1 cellular context compared by ENCODE assay signal in genomic region chr1:234970731-234971476, GRCh38.
TF ChIP-seq lines count a peak whose summit lies in the region.

No MANE protein-coding gene starts in this region.

TF ChIP-seq in HepG2, 621 proteins besides CTCF, POLR2A, EP300 and RAD21 (continued from another document and continues in another):
- no peak for TF ChIP-seq ZGPAT (CRISPR knock-in tag; IDR thresholded peaks at IDR 0.05)
- TF ChIP-seq SALL1 (CRISPR knock-in tag; IDR thresholded peaks at IDR 0.05), result peak; percentile 38
- peak; percentile 58 for TF ChIP-seq MED1 (CRISPR knock-in tag; IDR thresholded peaks at IDR 0.05)
- 0 out of 2 replicates have a peak, but pooled peaks have one; percentile 30 for TF ChIP-seq CHCHD3 (CRISPR knock-in tag; IDR thresholded peaks at IDR 0.05)
- TF ChIP-seq ZBTB37 (CRISPR knock-in tag; IDR thresholded peaks at IDR 0.05), result no peak
- peak; percentile 64; the same call in 1 of the 2 replicates for TF ChIP-seq ZNF709 (CRISPR knock-in tag; IDR thresholded peaks at IDR 0.05)
- TF ChIP-seq ZNF263 (CRISPR knock-in tag; IDR thresholded peaks at IDR 0.05), result peak; percentile 63
- TF ChIP-seq ZNF142 (CRISPR knock-in tag; IDR thresholded peaks at IDR 0.05), result no peak
- peak; percentile 89 for TF ChIP-seq PRDM15 (CRISPR knock-in tag; IDR thresholded peaks at IDR 0.05)
- no peak for TF ChIP-seq PPARG (CRISPR knock-in tag; conservative IDR thresholded peaks at IDR 0.05)
- TF ChIP-seq SIX1 (CRISPR knock-in tag; IDR thresholded peaks at IDR 0.05; ENCODE audit: borderline replicate concordance), result peak; percentile 47; the same call in 1 of the 2 replicates
- peak; percentile 36; the same call in 1 of the 2 replicates for TF ChIP-seq SOX5 (CRISPR knock-in tag; IDR thresholded peaks at IDR 0.05; ENCODE audit: borderline replicate concordance)
- 0 out of 2 replicates have a peak, but pooled peaks have one; percentile 30 for TF ChIP-seq ZBTB34 (CRISPR knock-in tag; IDR thresholded peaks at IDR 0.05)
- no peak for TF ChIP-seq GPBP1L1 (CRISPR knock-in tag; IDR thresholded peaks at IDR 0.05)
- no peak for TF ChIP-seq ZNF431 (CRISPR knock-in tag; IDR thresholded peaks at IDR 0.05; ENCODE audit: borderline replicate concordance, low read depth)
- TF ChIP-seq NFKB2 (CRISPR knock-in tag; IDR thresholded peaks at IDR 0.05; ENCODE audit: borderline replicate concordance), result no peak
- TF ChIP-seq NR2F6 (IDR thresholded peaks at IDR 0.05), result no peak
- 0 out of 2 replicates have a peak, but pooled peaks have one; percentile 7 for TF ChIP-seq NR2F6 (CRISPR knock-in tag; IDR thresholded peaks at IDR 0.05)
- TF ChIP-seq RNF219 (CRISPR knock-in tag; IDR thresholded peaks at IDR 0.05), result no peak
- TF ChIP-seq PLRG1 (conservative IDR thresholded peaks at IDR 0.05), result no peak
- TF ChIP-seq IKZF4 (CRISPR knock-in tag; IDR thresholded peaks at IDR 0.05; ENCODE audit: borderline replicate concordance, low read depth, not compliant biosample characterization), result no peak
- TF ChIP-seq ZNF337 (CRISPR knock-in tag; IDR thresholded peaks at IDR 0.05; ENCODE audit: borderline replicate concordance, low read depth), result no peak
- TF ChIP-seq ZC3H4 (CRISPR knock-in tag; IDR thresholded peaks at IDR 0.05; ENCODE audit: borderline replicate concordance), result no peak
- peak; percentile 75 for TF ChIP-seq GATAD2A (CRISPR knock-in tag; IDR thresholded peaks at IDR 0.05)
- TF ChIP-seq ZBTB43 (CRISPR knock-in tag; conservative IDR thresholded peaks at IDR 0.05), result 0 out of 2 replicates have a peak, but pooled peaks have one; percentile 40
- TF ChIP-seq SP5 (CRISPR knock-in tag; IDR thresholded peaks at IDR 0.05; ENCODE audit: borderline replicate concordance, low read depth), result no peak
- TF ChIP-seq THRA (CRISPR knock-in tag; IDR thresholded peaks at IDR 0.05; ENCODE audit: borderline replicate concordance), result no peak
- no peak for TF ChIP-seq CBX1 (IDR thresholded peaks at IDR 0.05; ENCODE audit: low read depth)
- no peak for TF ChIP-seq ZNF317 (CRISPR knock-in tag; IDR thresholded peaks at IDR 0.05)
- no peak for TF ChIP-seq GTF2F1 (IDR thresholded peaks at IDR 0.05; ENCODE audit: low read length)
- no peak for TF ChIP-seq IRX3 (CRISPR knock-in tag; IDR thresholded peaks at IDR 0.05; ENCODE audit: borderline replicate concordance, low read depth)
- TF ChIP-seq ZNF770 (CRISPR knock-in tag; IDR thresholded peaks at IDR 0.05), result no peak
- TF ChIP-seq BHLHE40 (IDR thresholded peaks at IDR 0.05; ENCODE audit: low read length), result no peak
- TF ChIP-seq LCORL (IDR thresholded peaks at IDR 0.05), result no peak
- peak; percentile 62; the same call in 1 of the 2 replicates for TF ChIP-seq LCORL (CRISPR knock-in tag; IDR thresholded peaks at IDR 0.05)
- no peak for TF ChIP-seq DR1 (CRISPR knock-in tag; IDR thresholded peaks at IDR 0.05)
